8 cellular contexts compared by ENCODE assay signal in genomic region chr12:19129486-19130223, GRCh38. TPM values are rescaled to one million over a fixed set of nuclear protein-coding genes. Genes with fewer than 3 reads are reported as not detected.
A peak's percentile ranks its signal among the peaks of the same experiment; 100 is the strongest.
DNase-seq lines count a peak whose midpoint lies in the region; ATAC-seq and TF ChIP-seq lines count a peak whose summit lies in the region.

Gene PLEKHA5 (plus strand): TSS chr12:19129733. CDS start chr12:19129800, 67 bp downstream.

- peak; percentile 45 for ATAC-seq in HG02938 (IDR thresholded peaks at IDR 0.05; ENCODE audit: unreplicated experiment)
- peak; percentile 49 to 65 for ATAC-seq in naive B cell (ENCODE audit: low read depth in 2 of 2)
- no peak for ATAC-seq in GM18520 (IDR thresholded peaks at IDR 0.05; ENCODE audit: unreplicated experiment)

- peaks cover 11 to 13% (median 12%) of the 10 kb centered on the region in 3 donors for H3K4me1 Mint-ChIP-seq in naive B cell

- no peak for TF ChIP-seq EP300 in suprapubic skin (IDR thresholded peaks at IDR 0.05)

- H3K27me3 Mint-ChIP-seq in naive B cell = peaks cover 31 to 35% (median 32%) of the 10 kb centered on the region in 3 donors

- H3K4me3 ChIP-seq in fibroblast of the aortic adventitia (ENCODE audit: low read depth, low read length) = peak within 1 kb of the TSS; percentile 87
- H3K4me3 ChIP-seq in suprapubic skin = peak within 1 kb of the TSS; percentile 99

- peaks cover 4 to 18% of the 10 kb centered on the region in 2 donors for H3K36me3 Mint-ChIP-seq in naive B cell

- H3K9me3 Mint-ChIP-seq in naive B cell = peaks cover 11 to 45% (median 20%) of the 10 kb centered on the region in 7 donors

- peak within 1 kb of the TSS; percentile 97 for H3K27ac ChIP-seq in suprapubic skin

- peaks cover 20% of the 10 kb centered on the region for H3K4me1 ChIP-seq in suprapubic skin

- DNase-seq in DMS79 (lab: John Stamatoyannopoulos, UW) = peak; percentile 51
- peak; percentile 33 to 35 for DNase-seq in NOMO-1 (lab: John Stamatoyannopoulos, UW; ENCODE audit: unreplicated experiment in 2 of 2)
- peak; percentile 24 for DNase-seq in activated effector memory CD4-positive, alpha-beta T cell treated with Interleukin-2 at 50 U/mL for 16 hours
- peak; percentile 57 for DNase-seq in fibroblast of the aortic adventitia (ENCODE audit: low read depth)
- peak; percentile 4 for DNase-seq in naive B cell
- peak; percentile 84 to 86 for DNase-seq in suprapubic skin (ENCODE audit: low spot score in 2 of 2)

- TF ChIP-seq POLR2A in suprapubic skin (IDR thresholded peaks at IDR 0.05) = no peak

- no peaks in the 10 kb centered on the region for H3K27me3 ChIP-seq in suprapubic skin

- 0% methylated on average over 32 of the region's 103 CpGs for WGBS in suprapubic skin

- peak within 1 kb of the TSS in 2 of 6 donors; percentile 34 to 74 for H3K27ac Mint-ChIP-seq in naive B cell

- peaks cover 10% of the 10 kb centered on the region for H3K9me3 ChIP-seq in suprapubic skin

- no peak for TF ChIP-seq CTCF in fibroblast of the aortic adventitia (IDR thresholded peaks at IDR 0.05; ENCODE audit: insufficient read depth, low read length)
- peak in 1 of 2 donors; percentile 26 for TF ChIP-seq CTCF in suprapubic skin (IDR thresholded peaks at IDR 0.05)

- H3K36me3 ChIP-seq in suprapubic skin = no peaks in the 10 kb centered on the region

- H3K4me3 Mint-ChIP-seq in naive B cell = peak within 1 kb of the TSS; percentile 69 to 89 (median 87)

RNA-seq across cellular contexts. Expression of gene PLEKHA5, which starts in this region (rescaled TPM):
- total RNA-seq in fibroblast of the aortic adventitia (ENCODE audit: low replicate concordance) = 22.2 and 40.7 TPM in 2 replicates
- polyA plus RNA-seq in naive B cell (ENCODE audit: low read depth in 6 of 6) = not detected
- total RNA-seq in suprapubic skin = 10 to 100 TPM; 25.8 to 65.5 (median 34.1) TPM

Comparison
In these comparisons a context has a peak if more than half of its experiments do, and no peak if none do; other contexts are left out.
1. Peak in DNase-seq and ATAC-seq in naive B cell; RNA of the gene not detected or under 1 TPM.
2. DNase-seq: peak in every context shown above with its lines; median percentile 85 in suprapubic skin; 57 in fibroblast of the aortic adventitia; 51 in DMS79; 34 in NOMO-1; 24 in activated effector memory CD4-positive, alpha-beta T cell treated with Interleukin-2 at 50 U/mL for 16 hours; 4 in naive B cell.